In genomic region chr16:62940573-62940972, GRCh38 we compare ENCODE assay signal across 1 cellular context.
TF ChIP-seq lines count a peak whose summit lies in the region.

No MANE protein-coding gene starts in this region.

TF ChIP-seq in GM12878, 131 proteins besides CTCF, POLR2A, EP300 and RAD21:
- TF ChIP-seq NBN (IDR thresholded peaks at IDR 0.05) (no peak), CBFB (IDR thresholded peaks at IDR 0.05; ENCODE audit: low read depth) (no peak), RB1 (IDR thresholded peaks at IDR 0.05; ENCODE audit: borderline replicate concordance) (no peak), ZNF622 (IDR thresholded peaks at IDR 0.05) (no peak), TBL1XR1 (IDR thresholded peaks at IDR 0.05; ENCODE audit: low read depth, low read length) (no peak), HSF1 (IDR thresholded peaks at IDR 0.05; ENCODE audit: low read depth, low read length) (no peak), ZBTB40 (IDR thresholded peaks at IDR 0.05; ENCODE audit: borderline replicate concordance) (no peak), YBX1 (IDR thresholded peaks at IDR 0.05) (no peak), ZBED1 (IDR thresholded peaks at IDR 0.05; ENCODE audit: borderline replicate concordance) (no peak), PAX8 (IDR thresholded peaks at IDR 0.05) (no peak), SPI1 (IDR thresholded peaks at IDR 0.05; ENCODE audit: borderline replicate concordance, insufficient read depth, low read depth, low read length) (no peak)
